9 cellular contexts compared by ENCODE assay signal in the genomic region with DNA sequence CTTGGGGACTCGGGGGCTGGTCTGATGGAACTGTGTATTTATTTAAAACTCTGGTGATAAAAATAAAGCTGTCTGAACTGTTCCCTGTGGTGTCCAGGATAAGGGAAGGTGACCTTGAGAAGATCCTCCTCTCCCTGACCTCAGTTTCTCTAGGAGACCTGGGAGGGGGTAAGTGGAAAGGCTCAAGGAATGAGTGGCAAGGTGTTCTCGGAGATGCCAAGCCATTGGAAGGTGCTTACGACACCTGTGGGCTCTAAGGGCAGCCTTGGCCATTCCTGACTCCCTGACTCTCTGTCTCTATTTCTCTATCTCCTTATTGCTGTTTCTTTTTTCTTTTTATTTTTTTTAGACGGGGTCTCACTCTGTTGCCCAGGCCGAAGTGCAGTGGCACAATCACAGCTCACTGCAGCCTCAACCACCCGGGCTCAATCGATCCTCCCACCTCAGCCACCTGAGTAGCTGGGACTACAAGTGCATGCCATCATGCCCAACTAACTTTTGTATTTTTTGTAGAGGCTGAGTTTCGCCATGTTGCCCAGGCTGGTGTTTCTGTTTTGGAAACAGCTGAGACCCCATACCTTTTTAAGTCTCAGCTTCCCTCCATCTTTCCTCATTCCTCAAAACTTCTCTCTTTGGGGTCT. TPM values are rescaled to one million over a fixed set of nuclear protein-coding genes. Genes with fewer than 3 reads are reported as not detected.
DNase-seq lines count a peak whose midpoint lies in the region; ATAC-seq and TF ChIP-seq lines count a peak whose summit lies in the region.
"Had no signal": no experiment of that assay in that cellular context is flagged by ENCODE, and none has a peak within 500 bp of the region (broad histone marks: within the 10 kb centered on the region; RNA-seq: fewer than 3 reads in every experiment).

No MANE protein-coding gene starts in this region.

- POLR2A ChIA-PET in activated CD4-positive, alpha-beta T cell treated with anti-CD3 and anti-CD28 coated beads, Interleukin-2, amount 10 ng/mL, durations not matched to agents 7 days and 5 days (lab: Charles Lee): interaction anchor here (0.6 to 0.7 kb wide), 2 partner anchors 27 to 109 kb away, joined by 3 to 6 read pairs; no protein-coding TSS in a partner anchor
- POLR2A ChIA-PET in Panc1 (lab: Charles Lee): no interaction called here

- H3K27ac ChIP-seq in Panc1 (ENCODE audit: low read length) (peak overlapping the region; percentile 82), epithelial cell of prostate (peak overlapping the region; percentile 85), prostate gland (peak overlapping the region; percentile 72 to 80)

- CTCF ChIA-PET in activated CD4-positive, alpha-beta T cell treated with anti-CD3 and anti-CD28 coated beads, Interleukin-2, amount 10 ng/mL, durations not matched to agents 7 days and 5 days (lab: Charles Lee): interaction anchor here (0.5 to 3.7 kb wide), 17 partner anchors 8 to 451 kb away, joined by 3 to 28 read pairs (median 4); a partner anchor contains a TSS
- CTCF ChIA-PET in Panc1 (lab: Charles Lee): interaction anchor here (0.8 to 0.9 kb wide), 2 partner anchors 27 to 36 kb away, joined by 3 to 4 read pairs; no protein-coding TSS in a partner anchor

- peaks cover 67% of the 10 kb centered on the region for H3K27me3 Mint-ChIP-seq in activated CD4-positive, alpha-beta T cell treated with anti-CD3 and anti-CD28 coated beads, Interleukin-2, amount 10 ng/mL, durations not matched to agents 7 days and 5 days

- intact Hi-C loops in Panc1 (cut with micrococcal nuclease; ENCODE audit: unreplicated experiment): no loop called here
- intact Hi-C loops in prostate gland (cut with DNase I): no loop called here

- H3K27me3 ChIP-seq in Panc1 (ENCODE audit: control insufficient read depth, insufficient read depth, low read length) (no peaks in the 10 kb centered on the region), prostate gland (replicated peaks; ENCODE audit: insufficient read depth) (no peaks in the 10 kb centered on the region)

- no peak for TF ChIP-seq POLR2A in prostate gland (IDR thresholded peaks at IDR 0.05)

- H3K36me3 Mint-ChIP-seq in activated CD4-positive, alpha-beta T cell treated with anti-CD3 and anti-CD28 coated beads, Interleukin-2, amount 10 ng/mL, durations not matched to agents 7 days and 5 days (ENCODE audit: low read depth): no peaks in the 10 kb centered on the region
- H3K36me3 Mint-ChIP-seq: activated CD8-positive, alpha-beta memory T cell treated with anti-CD3 and anti-CD28 coated beads, Interleukin-2, amount 10 ng/mL, durations not matched to agents 7 days and 5 days had no signal

- H3K36me3 ChIP-seq in Panc1 (ENCODE audit: control insufficient read depth, insufficient read depth, low read length) (peaks cover 3% of the 10 kb centered on the region; the same call in 1 of the 2 replicates), prostate gland (no peaks in the 10 kb centered on the region)

- peak overlapping the region; percentile 34 for H3K4me3 Mint-ChIP-seq in activated CD4-positive, alpha-beta T cell treated with anti-CD3 and anti-CD28 coated beads, Interleukin-2, amount 10 ng/mL, durations not matched to agents 7 days and 5 days

- WGBS in prostate gland: 92% methylated on average over 8 of the region's 8 CpGs

- peaks cover 15% of the 10 kb centered on the region for H3K4me1 Mint-ChIP-seq in activated CD4-positive, alpha-beta T cell treated with anti-CD3 and anti-CD28 coated beads, Interleukin-2, amount 10 ng/mL, durations not matched to agents 7 days and 5 days

- H3K27ac Mint-ChIP-seq in activated CD4-positive, alpha-beta T cell treated with anti-CD3 and anti-CD28 coated beads, Interleukin-2, amount 10 ng/mL, durations not matched to agents 7 days and 5 days: no peak overlapping the region
- H3K27ac Mint-ChIP-seq: activated CD8-positive, alpha-beta memory T cell treated with anti-CD3 and anti-CD28 coated beads, Interleukin-2, amount 10 ng/mL, durations not matched to agents 7 days and 5 days had no signal

- no TSS peak for BruUV-seq in Panc1 (replicated peaks; lab: Mats Ljungman, UMichigan)

- H3K4me1 ChIP-seq in Panc1 (ENCODE audit: control insufficient read depth, insufficient read depth, low read length): peaks cover 11% of the 10 kb centered on the region
- H3K4me1 ChIP-seq in prostate gland (replicated peaks): peaks cover 3% of the 10 kb centered on the region

- DNase-seq in activated CD4-positive, alpha-beta T cell treated with anti-CD3 and anti-CD28 coated beads, Interleukin-2, amount 10 ng/mL, durations not matched to agents 7 days and 5 days: no peak
- DNase-seq in activated CD4-positive, alpha-beta T cell treated with anti-CD3 and anti-CD28 coated beads, Interleukin-2, amount 50 U/mL, for 4 hours: no peak
- DNase-seq in Panc1 (ENCODE audit: low read depth, low spot score): no peak
- no peak for DNase-seq in epithelial cell of prostate (ENCODE audit: low read depth, low spot score)
- DNase-seq in prostate gland (ENCODE audit: low spot score): no peak
- DNase-seq in NCI-H1930 (lab: John Stamatoyannopoulos, UW): no peak
- DNase-seq in HCEC 1CT: no peak

- ATAC-seq in Panc1: no peak
- ATAC-seq in HG03025 (IDR thresholded peaks at IDR 0.05; ENCODE audit: low FRiP score, unreplicated experiment): no peak

- no peak for TF ChIP-seq CTCF in Panc1 (IDR thresholded peaks at IDR 0.05)
- TF ChIP-seq CTCF in prostate gland (IDR thresholded peaks at IDR 0.05): no peak

- peak overlapping the region; percentile 72 to 96 for H3K4me3 ChIP-seq in Panc1 (ENCODE audit: low read depth in 2 of 2, low read length in 2 of 2)
- H3K4me3 ChIP-seq in prostate gland: no peak overlapping the region

- H3K9me3 ChIP-seq in Panc1 (ENCODE audit: control insufficient read depth, insufficient read depth, low read depth, low read length) (no peaks in the 10 kb centered on the region), prostate gland (no peaks in the 10 kb centered on the region)

- H3K9me3 Mint-ChIP-seq in activated CD4-positive, alpha-beta T cell treated with anti-CD3 and anti-CD28 coated beads, Interleukin-2, amount 10 ng/mL, durations not matched to agents 7 days and 5 days: no peaks in the 10 kb centered on the region

- in situ Hi-C loops in Panc1 (cut with HindIII; ENCODE audit: low pct_unique_long_range_greater_than_20kb, low sequenced_read_pairs): no loop called here

RNA-seq across cellular contexts. Expression of a gene that starts 3.3 kb away (rescaled TPM):
- not detected for total RNA-seq in activated CD4-positive, alpha-beta T cell treated with anti-CD3 and anti-CD28 coated beads, Interleukin-2, amount 10 ng/mL, durations not matched to agents 7 days and 5 days
- total RNA-seq in Panc1 (2021; ENCODE audit: unreplicated experiment) (335 TPM), prostate gland (100 to 1,000 TPM in 1 of 2 donors, 10 to 100 TPM in 1; 49.6 to 136 TPM)
- 712 TPM for polyA plus RNA-seq in Panc1 (2012; ENCODE audit: insufficient read length)
- total RNA-seq: activated CD8-positive, alpha-beta memory T cell treated with anti-CD3 and anti-CD28 coated beads, Interleukin-2, amount 10 ng/mL, durations not matched to agents 7 days and 5 days had no signal

RNA-seq across cellular contexts. Expression of a gene that starts 8.2 kb away (rescaled TPM):
- total RNA-seq in activated CD4-positive, alpha-beta T cell treated with anti-CD3 and anti-CD28 coated beads, Interleukin-2, amount 10 ng/mL, durations not matched to agents 7 days and 5 days: not detected
- total RNA-seq in Panc1 (2021; ENCODE audit: unreplicated experiment) (0.15 TPM), prostate gland (1 to 10 TPM; 1.6 to 5.5 TPM)
- 0.15 TPM for polyA plus RNA-seq in Panc1 (2012; ENCODE audit: insufficient read length)

RNA-seq across cellular contexts. Expression of a gene that starts 30.0 kb away (rescaled TPM):
- 100 to 1,000 TPM; 112 to 123 TPM for total RNA-seq in activated CD4-positive, alpha-beta T cell treated with anti-CD3 and anti-CD28 coated beads, Interleukin-2, amount 10 ng/mL, durations not matched to agents 7 days and 5 days
- 128 TPM for total RNA-seq in Panc1 (2021; ENCODE audit: unreplicated experiment)
- 185 TPM for polyA plus RNA-seq in Panc1 (2012; ENCODE audit: insufficient read length)
- total RNA-seq in prostate gland: 100 to 1,000 TPM in 1 of 2 donors, 10 to 100 TPM in 1; 71.5 to 120 TPM

RNA-seq across cellular contexts. Expression of a gene that starts 48.7 kb away (rescaled TPM):
- 10 to 100 TPM; 10.7 to 12.1 TPM for total RNA-seq in activated CD4-positive, alpha-beta T cell treated with anti-CD3 and anti-CD28 coated beads, Interleukin-2, amount 10 ng/mL, durations not matched to agents 7 days and 5 days
- total RNA-seq in Panc1 (2021; ENCODE audit: unreplicated experiment): 351 TPM
- polyA plus RNA-seq in Panc1 (2012; ENCODE audit: insufficient read length): 540 TPM
- 100 to 1,000 TPM in 1 of 2 donors, 10 to 100 TPM in 1; 71.6 to 690 TPM for total RNA-seq in prostate gland

RNA-seq across cellular contexts. Expression of a gene that starts 48.8 kb away (rescaled TPM):
- 10 to 100 TPM; 24.1 to 24.8 TPM for total RNA-seq in activated CD4-positive, alpha-beta T cell treated with anti-CD3 and anti-CD28 coated beads, Interleukin-2, amount 10 ng/mL, durations not matched to agents 7 days and 5 days
- total RNA-seq in Panc1 (2021; ENCODE audit: unreplicated experiment) (36.3 TPM), prostate gland (10 to 100 TPM; 18.0 to 37.3 TPM)
- polyA plus RNA-seq in Panc1 (2012; ENCODE audit: insufficient read length): 24.0 TPM

Comparison
In these comparisons a context has a peak if more than half of its experiments do, and no peak if none do; other contexts are left out.
1. H3K4me3 ChIP-seq: peak in Panc1 (2 of 2); none in prostate gland (0 of 2).
2. RNA of a gene that starts 3.3 kb away (total RNA-seq): 335 TPM in Panc1 (single experiment) and 49.6 to 136 TPM in prostate gland; not detected in activated CD4-positive, alpha-beta T cell treated with anti-CD3 and anti-CD28 coated beads, Interleukin-2, amount 10 ng/mL, durations not matched to agents 7 days and 5 days; every median in the first group is over 10 times any median in the second.
3. Peak in every context shown above with its lines, with median percentiles within 50 percentile points of each other: H3K27ac ChIP-seq.